15 cellular contexts compared by ENCODE assay signal in genomic region chr19:45046355-45046754, GRCh38. TPM values are rescaled to one million over a fixed set of nuclear protein-coding genes. Genes with fewer than 3 reads are reported as not detected.
DNase-seq lines count a peak whose midpoint lies in the region; ATAC-seq, FAIRE-seq and TF ChIP-seq lines count a peak whose summit lies in the region.
"Had no signal": no experiment of that assay in that cellular context is flagged by ENCODE, and none has a peak within 500 bp of the region (broad histone marks: within the 10 kb centered on the region; RNA-seq: fewer than 3 reads in every experiment).

No MANE protein-coding gene starts in this region.

- H3K27me3 ChIP-seq in BLaER1 (no peaks in the 10 kb centered on the region), mucosa of stomach (ENCODE audit: control insufficient read depth, insufficient read depth, low read length) (no peaks in the 10 kb centered on the region), pancreas (no peaks in the 10 kb centered on the region)
- H3K27me3 ChIP-seq: gastrocnemius medialis had no signal

- peaks cover 100% of the 10 kb centered on the region for H4K20me1 ChIP-seq in BLaER1

- H3K4me3 ChIP-seq in BLaER1: no peak overlapping the region
- peak overlapping the region; percentile 7 for H3K4me3 ChIP-seq in mucosa of stomach (ENCODE audit: low read length)
- H3K4me3 ChIP-seq in pancreas: no peak overlapping the region
- H3K4me3 ChIP-seq: gastrocnemius medialis had no signal

- 0 out of 2 replicates have a peak overlapping the region, but pooled peaks have one; percentile 43 for H3K9ac ChIP-seq in BLaER1
- H3K9ac ChIP-seq in mucosa of stomach (ENCODE audit: low read length): peak overlapping the region; percentile 51

- H3K36me3 ChIP-seq in BLaER1 (peaks cover 90% of the 10 kb centered on the region), mucosa of stomach (ENCODE audit: control insufficient read depth, insufficient read depth, low read length) (no peaks in the 10 kb centered on the region), pancreas (peaks cover 0 to 28% (median 9%) of the 10 kb centered on the region in 3 donors)

- no peaks in the 10 kb centered on the region for H3K27me3 Mint-ChIP-seq in IgD-negative memory B cell

- FAIRE-seq in pancreas (lab: Jason Lieb, UNC): no peak
- FAIRE-seq: endometrium had no signal

- H3K4me1 ChIP-seq in BLaER1 (peaks cover 29% of the 10 kb centered on the region), mucosa of stomach (ENCODE audit: control insufficient read depth, insufficient read depth, low read length) (peaks cover 71% of the 10 kb centered on the region), pancreas (peaks cover 11 to 45% (median 31%) of the 10 kb centered on the region in 3 donors)

- H3K36me3 Mint-ChIP-seq in IgD-negative memory B cell: peaks cover 3% of the 10 kb centered on the region

- H3K9me3 ChIP-seq in BLaER1 (no peaks in the 10 kb centered on the region), mucosa of stomach (ENCODE audit: control insufficient read depth, low read length) (no peaks in the 10 kb centered on the region), pancreas (no peaks in the 10 kb centered on the region)
- H3K9me3 ChIP-seq: gastrocnemius medialis had no signal

- 56 to 67% methylated on average over 7 of the region's 7 CpGs for WGBS in pancreas, 2 donors

- DNase-seq in pancreas (no peak), GM19240 (ENCODE audit: insufficient read length, low spot score) (no peak), GM03348 (ENCODE audit: low spot score) (no peak)
- DNase-seq: DMS79, gastrocnemius medialis, immature natural killer cell, Kasumi-1, NCI-H1436 treated with DMSO at 0.1 percent for 48 hours, NCI-H345, PC-3 had no signal

- H3K27ac Mint-ChIP-seq in IgD-negative memory B cell: peak overlapping the region; percentile 88 to 98 (median 97)

- peak overlapping the region; percentile 36 for H3K4me2 ChIP-seq in BLaER1

- H3K4me3 Mint-ChIP-seq in IgD-negative memory B cell: peak overlapping the region in 3 of 4 donors; percentile 93 to 97 (median 94)
- H3K4me3 Mint-ChIP-seq: immature natural killer cell had no signal

- H3K4me1 Mint-ChIP-seq in IgD-negative memory B cell: peaks cover 29 to 53% (median 41%) of the 10 kb centered on the region in 3 donors

- no peaks in the 10 kb centered on the region for H3K9me3 Mint-ChIP-seq in IgD-negative memory B cell
- H3K9me3 Mint-ChIP-seq: immature natural killer cell had no signal

- no peak for ATAC-seq in pancreas
- ATAC-seq: gastrocnemius medialis, PC-3 had no signal

- intact Hi-C loops in pancreas (cut with DNase I): no loop called here

- TF ChIP-seq CTCF in pancreas (IDR thresholded peaks at IDR 0.05): no peak

- H3K27ac ChIP-seq in BLaER1 (no peak overlapping the region), angular gyrus (ENCODE audit: low read depth, low read length) (peak overlapping the region; percentile 98), pancreas (peak overlapping the region in 2 of 4 donors; percentile 18 to 23)
- H3K27ac ChIP-seq: gastrocnemius medialis had no signal

RNA-seq across cellular contexts. Expression of gene CLASRP, which starts 7.5 kb away (rescaled TPM):
- 27.0 TPM for polyA plus RNA-seq in IgD-negative memory B cell
- 10 to 100 TPM; 34.8 to 55.0 (median 47.7) TPM for total RNA-seq in pancreas
- 100 to 1,000 TPM; 213 to 244 TPM for polyA plus RNA-seq in pancreas

RNA-seq across cellular contexts. Expression of gene ZNF296, which starts 29.9 kb away (rescaled TPM):
- polyA plus RNA-seq in IgD-negative memory B cell (74.4 TPM), pancreas (1 to 10 TPM; 2.0 to 2.1 TPM)
- under 1 TPM; 0.15 to 0.52 (median 0.32) TPM for total RNA-seq in pancreas
- total RNA-seq: gastrocnemius medialis had no signal

RNA-seq across cellular contexts. Expression of gene GEMIN7, which starts 32.7 kb away (rescaled TPM):
- polyA plus RNA-seq in IgD-negative memory B cell (115 TPM), pancreas (10 to 100 TPM; 16.6 to 26.2 TPM)
- total RNA-seq in pancreas: 10 to 100 TPM in 1 of 6 donors, 1 to 10 TPM in 5; 3.8 to 11.4 (median 7.7) TPM

RNA-seq across cellular contexts. Expression of gene RELB, which starts 45.1 kb away (rescaled TPM):
- polyA plus RNA-seq in IgD-negative memory B cell (89.8 TPM), pancreas (10 to 100 TPM; 25.1 to 33.5 TPM)
- 10 to 100 TPM in 4 of 6 donors, 1 to 10 TPM in 2; 8.3 to 21.7 (median 13.4) TPM for total RNA-seq in pancreas

RNA-seq across cellular contexts. Expression of gene PPP1R37, which starts 46.6 kb away (rescaled TPM):
- polyA plus RNA-seq in IgD-negative memory B cell (2.3 TPM), pancreas (10 to 100 TPM; 31.7 to 57.4 TPM)
- 10 to 100 TPM; 13.0 to 18.7 (median 15.1) TPM for total RNA-seq in pancreas

Comparison
In these comparisons a context has a peak if more than half of its experiments do, and no peak if none do; other contexts are left out.
1. RNA of gene ZNF296, which starts 29.9 kb away (polyA plus RNA-seq): 74.4 TPM in IgD-negative memory B cell (single experiment); 2.0 to 2.1 TPM in pancreas; every median in the first group is over 10 times any median in the second.